ENCODE assay signal across 21 cellular contexts in genomic region chr3:71285086-71285485, GRCh38.
DNase-seq lines count a peak whose midpoint lies in the region; ATAC-seq, FAIRE-seq and TF ChIP-seq lines count a peak whose summit lies in the region.
"Had no signal": no experiment of that assay in that cellular context is flagged by ENCODE, and none has a peak within 500 bp of the region (broad histone marks: within the 10 kb centered on the region; RNA-seq: fewer than 3 reads in every experiment).

No MANE protein-coding gene starts in this region.

- ATAC-seq in CD8-positive, alpha-beta T cell, result no peak
- ATAC-seq: K562, PC-3 had no signal

- H3K9me3 Mint-ChIP-seq in CD8-positive, alpha-beta T cell, result no peaks in the 10 kb centered on the region
- no peaks in the 10 kb centered on the region for H3K9me3 Mint-ChIP-seq in osteocyte (ENCODE audit: unreplicated experiment)

- H3K9me3 ChIP-seq in CD8-positive, alpha-beta T cell (ENCODE audit: low read length), result no peaks in the 10 kb centered on the region
- H3K9me3 ChIP-seq in Karpas-422 (ENCODE audit: low read length) (no peaks in the 10 kb centered on the region), small intestine (ENCODE audit: control insufficient read depth, low read depth) (no peaks in the 10 kb centered on the region), PC-9 (ENCODE audit: insufficient read depth, low read depth) (no peaks in the 10 kb centered on the region)
- H3K9me3 ChIP-seq: MG63 had no signal

- no peak overlapping the region for H3K4me3 Mint-ChIP-seq in CD8-positive, alpha-beta T cell
- no peak overlapping the region for H3K4me3 Mint-ChIP-seq in osteocyte (ENCODE audit: unreplicated experiment)

- H3K4me1 Mint-ChIP-seq in CD8-positive, alpha-beta T cell (ENCODE audit: low read depth), result peaks cover 67% of the 10 kb centered on the region
- H3K4me1 Mint-ChIP-seq in osteocyte (ENCODE audit: unreplicated experiment), result peaks cover 16% of the 10 kb centered on the region

- no peak overlapping the region for H3K4me3 ChIP-seq in CD8-positive, alpha-beta T cell (ENCODE audit: low read depth, low read length)
- H3K4me3 ChIP-seq in Karpas-422 (ENCODE audit: low read length) (no peak overlapping the region), brain microvascular endothelial cell (ENCODE audit: low read depth, low read length) (no peak overlapping the region), small intestine (ENCODE audit: low read depth in 1 of 2, low read length in 2 of 2) (no peak overlapping the region), PC-9 (no peak overlapping the region)
- H3K4me3 ChIP-seq: GM23248, K562, MG63 had no signal

- H3K9me2 ChIP-seq in Karpas-422 (replicated peaks; ENCODE audit: insufficient read depth, low read length), result no peaks in the 10 kb centered on the region
- no peaks in the 10 kb centered on the region for H3K9me2 ChIP-seq in PC-9 (ENCODE audit: insufficient read depth)

- no peaks in the 10 kb centered on the region for H3F3A ChIP-seq in PC-9 (ENCODE audit: insufficient read depth, low read depth)

- BruUV-seq in PC-9 (replicated peaks; lab: Mats Ljungman, UMichigan), result no TSS peak

- POLR2A ChIA-PET in CD8-positive, alpha-beta T cell (lab: Charles Lee), result no interaction called here
- POLR2A ChIA-PET in PC-9 (lab: Charles Lee; ENCODE audit: unreplicated experiment), result no interaction called here

- H3K36me3 Mint-ChIP-seq in CD8-positive, alpha-beta T cell, result peaks cover 25% of the 10 kb centered on the region
- H3K36me3 Mint-ChIP-seq in osteocyte (ENCODE audit: unreplicated experiment), result peaks cover 3% of the 10 kb centered on the region

- FAIRE-seq in small intestine (lab: Jason Lieb, UNC), result no peak
- FAIRE-seq: GM12891, K562 had no signal

- no peaks in the 10 kb centered on the region for H3K27me3 ChIP-seq in CD8-positive, alpha-beta T cell (ENCODE audit: insufficient read depth, low read length)
- H3K27me3 ChIP-seq in Karpas-422 (ENCODE audit: low read length) (no peaks in the 10 kb centered on the region), brain microvascular endothelial cell (replicated peaks) (no peaks in the 10 kb centered on the region), small intestine (ENCODE audit: control insufficient read depth in 2 of 2, insufficient read depth in 2 of 2, low read length in 2 of 2) (no peaks in the 10 kb centered on the region), PC-9 (ENCODE audit: insufficient read depth, low read depth) (no peaks in the 10 kb centered on the region)
- H3K27me3 ChIP-seq: MG63 had no signal

- H3K79me2 ChIP-seq in Karpas-422 (ENCODE audit: low read length) (peaks cover 93% of the 10 kb centered on the region), PC-9 (ENCODE audit: low read depth) (no peaks in the 10 kb centered on the region)

- peaks cover 31% of the 10 kb centered on the region for H3K4me1 ChIP-seq in CD8-positive, alpha-beta T cell (ENCODE audit: insufficient read depth, low read length)
- peaks cover 32% of the 10 kb centered on the region for H3K4me1 ChIP-seq in Karpas-422 (ENCODE audit: low read length)
- H3K4me1 ChIP-seq in small intestine (ENCODE audit: control insufficient read depth in 2 of 2, insufficient read depth in 1 of 2, low read depth in 1 of 2, low read length in 1 of 2), result no peaks in the 10 kb centered on the region
- H3K4me1 ChIP-seq in PC-9 (replicated peaks; ENCODE audit: insufficient read depth), result no peaks in the 10 kb centered on the region

- H3K9ac ChIP-seq in Karpas-422 (ENCODE audit: low read length), result no peak overlapping the region
- H3K9ac ChIP-seq: GM23248 had no signal

- CTCF ChIA-PET in CD8-positive, alpha-beta T cell (lab: Charles Lee), result no interaction called here
- CTCF ChIA-PET in PC-9 (lab: Charles Lee), result no interaction called here

- peaks cover 23% of the 10 kb centered on the region; the same call in 1 of the 2 replicates for H4K20me1 ChIP-seq in Karpas-422 (ENCODE audit: insufficient read depth, low read depth, low read length)
- H4K20me1 ChIP-seq in PC-9 (ENCODE audit: insufficient read depth), result no peaks in the 10 kb centered on the region

- H2AFZ ChIP-seq in Karpas-422 (ENCODE audit: low read length) (no peak overlapping the region), PC-9 (no peak overlapping the region)
- H2AFZ ChIP-seq: GM23248 had no signal

- H3K4me2 ChIP-seq in Karpas-422 (ENCODE audit: low read depth, low read length, poor library complexity, severe bottlenecking) (no peak overlapping the region), PC-9 (no peak overlapping the region)

- H3K27ac ChIP-seq in CD8-positive, alpha-beta T cell (ENCODE audit: low read depth, low read length), result no peak overlapping the region
- H3K27ac ChIP-seq in Karpas-422 (ENCODE audit: low read length), result peak overlapping the region; percentile 29; the same call in 1 of the 2 replicates
- H3K27ac ChIP-seq in brain microvascular endothelial cell, result peak overlapping the region; percentile 37
- H3K27ac ChIP-seq in small intestine (ENCODE audit: low read depth in 1 of 2, low read length in 1 of 2), result no peak overlapping the region
- no peak overlapping the region for H3K27ac ChIP-seq in PC-9
- H3K27ac ChIP-seq: GM23248 had no signal

- H3K27ac Mint-ChIP-seq in CD8-positive, alpha-beta T cell, result peak overlapping the region; percentile 60
- H3K27ac Mint-ChIP-seq in osteocyte (ENCODE audit: unreplicated experiment), result peak overlapping the region; percentile 75

- in situ Hi-C loops in brain microvascular endothelial cell (cut with HindIII; ENCODE audit: low pct_ligation_motif_present, low sequenced_read_pairs), result no loop called here

- no peak for DNase-seq in CD8-positive, alpha-beta T cell
- DNase-seq in Karpas-422 (no peak), brain microvascular endothelial cell (peak; percentile 61), osteocyte (ENCODE audit: extremely low spot score, unreplicated experiment) (no peak), Kasumi-1 (lab: John Stamatoyannopoulos, UW) (no peak), small intestine (no peak), PC-9 (no peak), mucosa of gallbladder (ENCODE audit: low spot score) (no peak)
- DNase-seq: DMS79 treated with DMSO at 0.1 percent for 48 hours, GF-D8, GM23248, HCEC 1CT, MG63, NCI-H1092, NCI-H146, NCI-H2081 treated with DMSO at 0.1 percent for 48 hours, NCI-H510A, NCI-H774, PC-3 had no signal

- no peak for TF ChIP-seq CTCF in CD8-positive, alpha-beta T cell (IDR thresholded peaks at IDR 0.05)
- TF ChIP-seq CTCF in brain microvascular endothelial cell (IDR thresholded peaks at IDR 0.05; ENCODE audit: low read depth, low read length, missing control alignments), result no peak
- TF ChIP-seq CTCF in osteocyte (IDR thresholded peaks at IDR 0.05), result no peak
- no peak for TF ChIP-seq CTCF in PC-9 (conservative IDR thresholded peaks at IDR 0.05)

- H3K27me3 Mint-ChIP-seq in CD8-positive, alpha-beta T cell (ENCODE audit: low read depth), result no peaks in the 10 kb centered on the region
- H3K27me3 Mint-ChIP-seq in osteocyte (ENCODE audit: unreplicated experiment), result no peaks in the 10 kb centered on the region

- 92 to 98% (median 96%) methylated on average over 5 of the region's 5 CpGs for WGBS in small intestine, 3 donors

- H3K36me3 ChIP-seq in CD8-positive, alpha-beta T cell (ENCODE audit: insufficient read depth, low read length), result no peaks in the 10 kb centered on the region
- H3K36me3 ChIP-seq in Karpas-422 (ENCODE audit: insufficient read depth, low read length) (peaks cover 27% of the 10 kb centered on the region), brain microvascular endothelial cell (replicated peaks) (no peaks in the 10 kb centered on the region), small intestine (ENCODE audit: control insufficient read depth in 2 of 2, insufficient read depth in 2 of 2, low read length in 2 of 2) (no peaks in the 10 kb centered on the region), PC-9 (ENCODE audit: low read depth) (no peaks in the 10 kb centered on the region)
- H3K36me3 ChIP-seq: MG63 had no signal

- intact Hi-C loops in CD8-positive, alpha-beta T cell (cut with DNase I, micrococcal nuclease), result no loop called here
- intact Hi-C loops in PC-9 (cut with micrococcal nuclease; ENCODE audit: unreplicated experiment), result no loop called here

Comparison
In these comparisons a context has a peak if more than half of its experiments do, and no peak if none do; other contexts are left out.
1. H3K27ac ChIP-seq: peak in Karpas-422 (single experiment) and brain microvascular endothelial cell (single experiment); none in CD8-positive, alpha-beta T cell (single experiment), small intestine (0 of 2) and PC-9 (single experiment).